ENCODE assay signal across 1 cellular context in the genomic region with DNA sequence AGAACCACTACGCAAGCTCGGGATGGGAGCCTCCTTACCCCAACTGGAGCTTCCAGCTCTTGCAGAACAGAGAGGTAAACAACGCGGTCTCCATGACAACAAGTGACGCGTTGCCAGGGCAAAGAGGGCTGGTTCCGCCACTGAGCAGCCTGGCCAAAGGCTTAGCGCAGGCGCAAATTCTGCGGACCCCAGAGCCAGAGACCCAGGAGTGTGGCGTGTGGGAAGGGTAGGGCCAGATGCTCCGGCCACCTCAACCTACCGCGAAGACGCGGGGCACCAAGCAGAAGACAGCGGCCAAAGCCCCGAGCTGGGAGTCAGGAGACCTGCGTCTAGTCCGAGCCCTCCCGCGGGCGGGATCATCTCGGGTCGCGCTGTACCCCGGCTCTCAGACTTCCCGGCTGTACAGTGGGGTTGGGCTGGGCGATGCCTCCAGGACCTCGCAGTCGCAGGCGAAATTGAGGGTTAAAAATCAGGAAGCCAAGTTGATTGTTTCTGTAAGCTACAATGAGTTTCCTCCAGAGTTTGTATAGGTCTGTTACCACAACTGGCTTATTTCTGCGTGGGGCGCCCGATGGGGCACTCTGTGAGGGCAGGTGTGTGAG.
A peak's percentile ranks its signal among the peaks of the same experiment; 100 is the strongest.
TF ChIP-seq lines count a peak whose summit lies in the region.

TSS of gene TEKT1 (minus strand) at position 68 of the 602 bp plus-strand sequence. CDS start 1,353 bp downstream, outside the sequence.

TF ChIP-seq in HEK293, 187 proteins besides CTCF, POLR2A, EP300 and RAD21 (continued from another document and continues in another):
- TF ChIP-seq ZNF280C (tag by site-specific recombination; IDR thresholded peaks at IDR 0.05) (no peak), ZFP41 (tag by site-specific recombination; IDR thresholded peaks at IDR 0.05; ENCODE audit: borderline replicate concordance) (no peak), HOXD13 (CRISPR knock-in tag; IDR thresholded peaks at IDR 0.05; ENCODE audit: borderline replicate concordance) (no peak), TRIM28 (IDR thresholded peaks at IDR 0.05; ENCODE audit: borderline replicate concordance, low read length) (no peak), ZBTB48 (tag by site-specific recombination; IDR thresholded peaks at IDR 0.05) (no peak), ZNF426 (tag by site-specific recombination; IDR thresholded peaks at IDR 0.05) (no peak), ZNF335 (tag by site-specific recombination; conservative IDR thresholded peaks at IDR 0.05) (peak; percentile 95), ZBTB17 (tag by site-specific recombination; IDR thresholded peaks at IDR 0.05) (peak; percentile 52), ZSCAN5A (tag by site-specific recombination; IDR thresholded peaks at IDR 0.05) (no peak), MYNN (tag by site-specific recombination; IDR thresholded peaks at IDR 0.05; ENCODE audit: borderline replicate concordance) (peak; percentile 74; the same call in 1 of the 2 replicates), ZNF488 (tag by site-specific recombination; IDR thresholded peaks at IDR 0.05) (no peak), SCRT2 (tag by site-specific recombination; IDR thresholded peaks at IDR 0.05) (no peak), ZBTB20 (tag by site-specific recombination; IDR thresholded peaks at IDR 0.05) (peak; percentile 15; the same call in 1 of the 2 replicates), SALL2 (tag by site-specific recombination; IDR thresholded peaks at IDR 0.05; ENCODE audit: borderline replicate concordance) (no peak), RBAK (tag by site-specific recombination; IDR thresholded peaks at IDR 0.05) (no peak), ZNF416 (tag by site-specific recombination; IDR thresholded peaks at IDR 0.05) (no peak), ZNF571 (tag by site-specific recombination; IDR thresholded peaks at IDR 0.05) (no peak), ZNF518A (tag by site-specific recombination; conservative IDR thresholded peaks at IDR 0.05; ENCODE audit: low read depth) (no peak), ZNF600 (tag by site-specific recombination; IDR thresholded peaks at IDR 0.05) (peak; percentile 78), SP2 (tag by site-specific recombination; IDR thresholded peaks at IDR 0.05) (peak; percentile 41; the same call in 1 of the 2 replicates), ZNF214 (tag by site-specific recombination; IDR thresholded peaks at IDR 0.05; ENCODE audit: borderline replicate concordance) (no peak), ZNF558 (tag by site-specific recombination; IDR thresholded peaks at IDR 0.05) (no peak), ZNF391 (tag by site-specific recombination; IDR thresholded peaks at IDR 0.05; ENCODE audit: borderline replicate concordance, low read depth) (no peak), ZNF174 (tag by site-specific recombination; IDR thresholded peaks at IDR 0.05) (no peak), ZNF132 (tag by site-specific recombination; IDR thresholded peaks at IDR 0.05; ENCODE audit: borderline replicate concordance) (no peak), OVOL3 (tag by site-specific recombination; IDR thresholded peaks at IDR 0.05) (no peak), ZNF670 (tag by site-specific recombination; IDR thresholded peaks at IDR 0.05; ENCODE audit: low read depth) (no peak), ZNF266 (tag by site-specific recombination; IDR thresholded peaks at IDR 0.05; ENCODE audit: low read depth) (no peak), ZBTB21 (tag by site-specific recombination; IDR thresholded peaks at IDR 0.05) (no peak), ZNF580 (tag by site-specific recombination; IDR thresholded peaks at IDR 0.05) (no peak), ZNF362 (tag by site-specific recombination; IDR thresholded peaks at IDR 0.05) (no peak), ZNF548 (tag by site-specific recombination; IDR thresholded peaks at IDR 0.05) (no peak)
- TF ChIP-seq, protein P1, sequence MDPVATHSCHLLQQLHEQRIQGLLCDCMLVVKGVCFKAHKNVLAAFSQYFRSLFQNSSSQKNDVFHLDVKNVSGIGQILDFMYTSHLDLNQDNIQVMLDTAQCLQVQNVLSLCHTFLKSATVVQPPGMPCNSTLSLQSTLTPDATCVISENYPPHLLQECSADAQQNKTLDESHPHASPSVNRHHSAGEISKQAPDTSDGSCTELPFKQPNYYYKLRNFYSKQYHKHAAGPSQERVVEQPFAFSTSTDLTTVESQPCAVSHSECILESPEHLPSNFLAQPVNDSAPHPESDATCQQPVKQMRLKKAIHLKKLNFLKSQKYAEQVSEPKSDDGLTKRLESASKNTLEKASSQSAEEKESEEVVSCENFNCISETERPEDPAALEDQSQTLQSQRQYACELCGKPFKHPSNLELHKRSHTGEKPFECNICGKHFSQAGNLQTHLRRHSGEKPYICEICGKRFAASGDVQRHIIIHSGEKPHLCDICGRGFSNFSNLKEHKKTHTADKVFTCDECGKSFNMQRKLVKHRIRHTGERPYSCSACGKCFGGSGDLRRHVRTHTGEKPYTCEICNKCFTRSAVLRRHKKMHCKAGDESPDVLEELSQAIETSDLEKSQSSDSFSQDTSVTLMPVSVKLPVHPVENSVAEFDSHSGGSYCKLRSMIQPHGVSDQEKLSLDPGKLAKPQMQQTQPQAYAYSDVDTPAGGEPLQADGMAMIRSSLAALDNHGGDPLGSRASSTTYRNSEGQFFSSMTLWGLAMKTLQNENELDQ (tag by site-specific recombination; IDR thresholded peaks at IDR 0.05; ENCODE audit: low read depth) = no peak
- TF ChIP-seq, protein P2, sequence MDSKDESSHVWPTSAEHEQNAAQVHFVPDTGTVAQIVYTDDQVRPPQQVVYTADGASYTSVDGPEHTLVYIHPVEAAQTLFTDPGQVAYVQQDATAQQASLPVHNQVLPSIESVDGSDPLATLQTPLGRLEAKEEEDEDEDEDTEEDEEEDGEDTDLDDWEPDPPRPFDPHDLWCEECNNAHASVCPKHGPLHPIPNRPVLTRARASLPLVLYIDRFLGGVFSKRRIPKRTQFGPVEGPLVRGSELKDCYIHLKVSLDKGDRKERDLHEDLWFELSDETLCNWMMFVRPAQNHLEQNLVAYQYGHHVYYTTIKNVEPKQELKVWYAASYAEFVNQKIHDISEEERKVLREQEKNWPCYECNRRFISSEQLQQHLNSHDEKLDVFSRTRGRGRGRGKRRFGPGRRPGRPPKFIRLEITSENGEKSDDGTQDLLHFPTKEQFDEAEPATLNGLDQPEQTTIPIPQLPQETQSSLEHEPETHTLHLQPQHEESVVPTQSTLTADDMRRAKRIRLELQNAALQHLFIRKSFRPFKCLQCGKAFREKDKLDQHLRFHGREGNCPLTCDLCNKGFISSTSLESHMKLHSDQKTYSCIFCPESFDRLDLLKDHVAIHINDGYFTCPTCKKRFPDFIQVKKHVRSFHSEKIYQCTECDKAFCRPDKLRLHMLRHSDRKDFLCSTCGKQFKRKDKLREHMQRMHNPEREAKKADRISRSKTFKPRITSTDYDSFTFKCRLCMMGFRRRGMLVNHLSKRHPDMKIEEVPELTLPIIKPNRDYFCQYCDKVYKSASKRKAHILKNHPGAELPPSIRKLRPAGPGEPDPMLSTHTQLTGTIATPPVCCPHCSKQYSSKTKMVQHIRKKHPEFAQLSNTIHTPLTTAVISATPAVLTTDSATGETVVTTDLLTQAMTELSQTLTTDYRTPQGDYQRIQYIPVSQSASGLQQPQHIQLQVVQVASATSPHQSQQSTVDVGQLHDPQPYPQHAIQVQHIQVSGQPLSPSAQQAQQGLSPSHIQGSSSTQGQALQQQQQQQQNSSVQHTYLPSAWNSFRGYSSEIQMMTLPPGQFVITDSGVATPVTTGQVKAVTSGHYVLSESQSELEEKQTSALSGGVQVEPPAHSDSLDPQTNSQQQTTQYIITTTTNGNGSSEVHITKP (tag by site-specific recombination; IDR thresholded peaks at IDR 0.05) = peak; percentile 78
- TF ChIP-seq, protein P3, sequence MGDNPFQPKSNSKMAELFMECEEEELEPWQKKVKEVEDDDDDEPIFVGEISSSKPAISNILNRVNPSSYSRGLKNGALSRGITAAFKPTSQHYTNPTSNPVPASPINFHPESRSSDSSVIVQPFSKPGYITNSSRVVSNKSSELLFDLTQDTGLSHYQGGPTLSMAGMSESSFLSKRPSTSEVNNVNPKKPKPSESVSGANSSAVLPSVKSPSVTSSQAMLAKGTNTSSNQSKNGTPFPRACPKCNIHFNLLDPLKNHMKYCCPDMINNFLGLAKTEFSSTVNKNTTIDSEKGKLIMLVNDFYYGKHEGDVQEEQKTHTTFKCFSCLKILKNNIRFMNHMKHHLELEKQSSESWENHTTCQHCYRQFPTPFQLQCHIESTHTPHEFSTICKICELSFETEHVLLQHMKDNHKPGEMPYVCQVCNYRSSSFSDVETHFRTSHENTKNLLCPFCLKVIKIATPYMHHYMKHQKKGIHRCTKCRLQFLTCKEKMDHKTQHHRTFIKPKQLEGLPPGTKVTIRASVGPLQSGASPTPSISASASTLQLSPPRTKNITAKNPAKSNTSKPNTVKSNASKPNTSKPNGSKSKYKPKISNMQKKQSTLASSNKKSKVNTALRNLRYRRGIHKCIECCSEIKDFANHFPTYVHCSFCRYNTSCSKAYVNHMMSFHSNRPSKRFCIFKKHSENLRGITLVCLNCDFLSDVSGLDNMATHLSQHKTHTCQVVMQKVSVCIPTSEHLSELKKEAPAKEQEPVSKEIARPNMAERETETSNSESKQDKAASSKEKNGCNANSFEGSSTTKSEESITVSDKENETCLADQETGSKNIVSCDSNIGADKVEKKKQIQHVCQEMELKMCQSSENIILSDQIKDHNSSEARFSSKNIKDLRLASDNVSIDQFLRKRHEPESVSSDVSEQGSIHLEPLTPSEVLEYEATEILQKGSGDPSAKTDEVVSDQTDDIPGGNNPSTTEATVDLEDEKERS (tag by site-specific recombination; IDR thresholded peaks at IDR 0.05) = no peak
